ENCODE assay signal across 8 cellular contexts in genomic region chr11:68118753-68119448, GRCh38. TPM values are rescaled to one million over a fixed set of nuclear protein-coding genes. Genes with fewer than 3 reads are reported as not detected.
DNase-seq lines count a peak whose midpoint lies in the region; ATAC-seq and TF ChIP-seq lines count a peak whose summit lies in the region.

No MANE protein-coding gene starts in this region.

- H3K36me3 Mint-ChIP-seq in CD4-positive, alpha-beta T cell (ENCODE audit: low read depth): peaks cover 5% of the 10 kb centered on the region

- H3K9me3 ChIP-seq in CD4-positive, alpha-beta T cell (ENCODE audit: control insufficient read depth, low read length): no peaks in the 10 kb centered on the region
- no peaks in the 10 kb centered on the region for H3K9me3 ChIP-seq in HUES64 (ENCODE audit: insufficient read depth, low read depth, low read length)
- H3K9me3 ChIP-seq in mucosa of descending colon: no peaks in the 10 kb centered on the region

- no peak overlapping the region for H3K9ac ChIP-seq in HUES64 (ENCODE audit: low read depth, low read length)

- H3K4me3 ChIP-seq in HUES64 (ENCODE audit: low read length) (peak overlapping the region; percentile 99), astrocyte of the cerebellum (ENCODE audit: low read depth, low read length) (peak overlapping the region; percentile 45), mucosa of descending colon (no peak overlapping the region)

- H3K4me1 ChIP-seq in HUES64 (ENCODE audit: insufficient read depth, low read length) (peaks cover 32% of the 10 kb centered on the region), mucosa of descending colon (ENCODE audit: low read depth) (peaks cover 39% of the 10 kb centered on the region)

- 73% methylated on average over 4 of the region's 4 CpGs for WGBS in HUES64

- H3K9me3 Mint-ChIP-seq in CD4-positive, alpha-beta T cell: no peaks in the 10 kb centered on the region

- DNase-seq in CD4-positive, alpha-beta T cell: no peak
- DNase-seq in astrocyte of the cerebellum (ENCODE audit: low read depth): no peak
- DNase-seq in mucosa of descending colon: peak in 2 of 3 donors; percentile 20 to 59
- no peak for DNase-seq in NCI-H1092 (lab: John Stamatoyannopoulos, UW)
- no peak for DNase-seq in GOT3 (lab: John Stamatoyannopoulos, UW)

- ATAC-seq in CD4-positive, alpha-beta T cell (ENCODE audit: poor library complexity): no peak
- no peak for ATAC-seq in mucosa of descending colon
- no peak for ATAC-seq in HG03097 (IDR thresholded peaks at IDR 0.05; ENCODE audit: low FRiP score, unreplicated experiment)
- no peak for ATAC-seq in GM19467 (IDR thresholded peaks at IDR 0.05; ENCODE audit: unreplicated experiment)

- H3K27ac Mint-ChIP-seq in CD4-positive, alpha-beta T cell: peak overlapping the region; percentile 59

- peak overlapping the region; percentile 66 for H3K4me3 Mint-ChIP-seq in CD4-positive, alpha-beta T cell

- POLR2A ChIA-PET in CD4-positive, alpha-beta T cell (lab: Charles Lee): interaction anchor here (1.3 kb wide), 1 partner anchor 81 kb away, joined by 3 read pairs; no protein-coding TSS in a partner anchor

- no peak for TF ChIP-seq CTCF in CD4-positive, alpha-beta T cell (IDR thresholded peaks at IDR 0.05)
- no peak for TF ChIP-seq CTCF in astrocyte of the cerebellum (IDR thresholded peaks at IDR 0.05; ENCODE audit: low read depth, low read length, missing control alignments)
- TF ChIP-seq CTCF in mucosa of descending colon (IDR thresholded peaks at IDR 0.05): no peak

- no peak overlapping the region for H3K27ac ChIP-seq in CD4-positive, alpha-beta T cell (ENCODE audit: low read depth, low read length)
- H3K27ac ChIP-seq in HUES64 (ENCODE audit: low read depth, low read length): no peak overlapping the region

- CTCF ChIA-PET in CD4-positive, alpha-beta T cell (lab: Charles Lee): no interaction called here

- H3K36me3 ChIP-seq in HUES64 (ENCODE audit: insufficient read depth, low read length): peaks cover 9% of the 10 kb centered on the region
- no peaks in the 10 kb centered on the region for H3K36me3 ChIP-seq in mucosa of descending colon (ENCODE audit: low read depth)

- H3K4me1 Mint-ChIP-seq in CD4-positive, alpha-beta T cell (ENCODE audit: low read depth): peaks cover 9% of the 10 kb centered on the region

- intact Hi-C loops in CD4-positive, alpha-beta T cell (cut with DNase I, micrococcal nuclease): no loop called here
- intact Hi-C loops in mucosa of descending colon (cut with DNase I, micrococcal nuclease): no loop called here

- no peaks in the 10 kb centered on the region for H3K27me3 Mint-ChIP-seq in CD4-positive, alpha-beta T cell

- H3K27me3 ChIP-seq in CD4-positive, alpha-beta T cell (ENCODE audit: control insufficient read depth, insufficient read depth, low read length): no peaks in the 10 kb centered on the region
- no peaks in the 10 kb centered on the region for H3K27me3 ChIP-seq in HUES64 (ENCODE audit: insufficient read depth, low read length)

- in situ Hi-C loops in astrocyte of the cerebellum (cut with HindIII; ENCODE audit: low sequenced_read_pairs): no loop called here

RNA-seq across cellular contexts. Expression of gene CHKA, which starts 2.3 kb away (rescaled TPM):
- 10 to 100 TPM; 30.1 to 31.4 TPM for total RNA-seq in CD4-positive, alpha-beta T cell
- 34.9 TPM for polyA plus RNA-seq in HUES64 (2013, experiment 1 of 2)
- polyA plus RNA-seq in HUES64 (2013, experiment 2 of 2): 33.0 TPM
- total RNA-seq in mucosa of descending colon: 10 to 100 TPM; 44.1 to 74.4 (median 58.5) TPM

Comparison
In these comparisons a context has a peak if more than half of its experiments do, and no peak if none do; other contexts are left out.
1. DNase-seq: peak in mucosa of descending colon (2 of 3); none in CD4-positive, alpha-beta T cell (0 of 10), astrocyte of the cerebellum (single experiment), NCI-H1092 (single experiment) and GOT3 (single experiment).